ENCODE assay signal across 17 cellular contexts in genomic region chr4:151165205-151166000, GRCh38.
A peak's percentile ranks its signal among the peaks of the same experiment; 100 is the strongest.
DNase-seq lines count a peak whose midpoint lies in the region; ATAC-seq, FAIRE-seq and TF ChIP-seq lines count a peak whose summit lies in the region.
"Had no signal": no experiment of that assay in that cellular context is flagged by ENCODE, and none has a peak within 500 bp of the region (broad histone marks: within the 10 kb centered on the region; RNA-seq: fewer than 3 reads in every experiment).

No MANE protein-coding gene starts in this region.

- ATAC-seq in heart left ventricle (no peak), left ventricle myocardium superior (no peak), lower lobe of right lung (no peak), body of pancreas (no peak)
- ATAC-seq: CD8-positive, alpha-beta T cell; stimulated activated naive B cell treated with anti-CD40 and anti-IgM and Interleukin-4, amounts not matched to agents 10 μg/mL and 1 μg/mL and 100 μg/mL, for 72 hours had no signal

- no peak for FAIRE-seq in H54 (lab: Jason Lieb, UNC)
- FAIRE-seq: GM12891 had no signal

- DNase-seq in heart left ventricle = no peak
- DNase-seq in left ventricle myocardium superior = no peak
- DNase-seq in caudate nucleus (lab: John Stamatoyannopoulos, UW) = no peak
- no peak for DNase-seq in lower lobe of right lung
- DNase-seq in tibial nerve (ENCODE audit: low spot score in 2 of 2) = no peak
- no peak for DNase-seq in stimulated activated naive CD4-positive, alpha-beta T cell treated with Interleukin-2 at 50 U/mL for 16 hours (lab: John Stamatoyannopoulos, UW)
- DNase-seq in H54 (ENCODE audit: insufficient read length, low spot score) = no peak
- DNase-seq in body of pancreas = no peak
- DNase-seq: activated CD4-positive, alpha-beta memory T cell treated with anti-CD3 and anti-CD28 coated beads, Interleukin-2, amount 10 ng/mL, durations not matched to agents 7 days and 5 days; CD8-positive, alpha-beta T cell; cortex of kidney; NCI-H1694 treated with DMSO at 0.1 percent for 48 hours; NCI-H524; stimulated activated naive B cell treated with anti-CD40 and anti-IgM and Interleukin-4, amounts not matched to agents 10 μg/mL and 1 μg/mL and 100 μg/mL, for 72 hours had no signal

- no peak overlapping the region for H3K4me3 ChIP-seq in heart left ventricle
- no peak overlapping the region for H3K4me3 ChIP-seq in lower lobe of right lung
- no peak overlapping the region for H3K4me3 ChIP-seq in tibial nerve
- H3K4me3 ChIP-seq in body of pancreas = no peak overlapping the region
- H3K4me3 ChIP-seq: neural progenitor cell, skin epidermis had no signal

- no peak for TF ChIP-seq POLR2A in heart left ventricle (IDR thresholded peaks at IDR 0.05)
- no peak for TF ChIP-seq POLR2A in tibial nerve (IDR thresholded peaks at IDR 0.05)
- TF ChIP-seq POLR2A in H54 (IDR thresholded peaks at IDR 0.05; ENCODE audit: low read depth, low read length) = no peak
- TF ChIP-seq POLR2A in body of pancreas (IDR thresholded peaks at IDR 0.05) = no peak

- H3K4me1 ChIP-seq in heart left ventricle = peaks cover 0 to 42% (median 15%) of the 10 kb centered on the region in 12 donors
- H3K4me1 ChIP-seq in lower lobe of right lung = peaks cover 28% of the 10 kb centered on the region
- H3K4me1 ChIP-seq in tibial nerve = peaks cover 0 to 54% (median 25%) of the 10 kb centered on the region in 4 donors
- H3K4me1 ChIP-seq in body of pancreas = no peaks in the 10 kb centered on the region

- H3K9me3 ChIP-seq in heart left ventricle = no peaks in the 10 kb centered on the region
- no peaks in the 10 kb centered on the region for H3K9me3 ChIP-seq in lower lobe of right lung
- no peaks in the 10 kb centered on the region for H3K9me3 ChIP-seq in tibial nerve
- no peaks in the 10 kb centered on the region for H3K9me3 ChIP-seq in body of pancreas

- 70 to 79% (median 74%) methylated on average over 10 of the region's 10 CpGs for WGBS in heart left ventricle, 4 donors
- WGBS in tibial nerve, 2 donors = 55 to 58% methylated on average over 10 of the region's 10 CpGs
- WGBS in body of pancreas, 2 donors = 81 to 91% methylated on average over 10 of the region's 10 CpGs

- TF ChIP-seq CTCF in heart left ventricle (IDR thresholded peaks at IDR 0.05) = no peak
- no peak for TF ChIP-seq CTCF in lower lobe of right lung (IDR thresholded peaks at IDR 0.05)
- TF ChIP-seq CTCF in tibial nerve (IDR thresholded peaks at IDR 0.05) = no peak
- no peak for TF ChIP-seq CTCF in body of pancreas (IDR thresholded peaks at IDR 0.05)

- H3K27me3 ChIP-seq in heart left ventricle (no peaks in the 10 kb centered on the region), lower lobe of right lung (ENCODE audit: low read depth) (no peaks in the 10 kb centered on the region), tibial nerve (no peaks in the 10 kb centered on the region), body of pancreas (no peaks in the 10 kb centered on the region)
- H3K27me3 ChIP-seq: neural progenitor cell had no signal

- no peak for TF ChIP-seq EP300 in tibial nerve (IDR thresholded peaks at IDR 0.05)

- H3K36me3 ChIP-seq in heart left ventricle = peaks cover 0 to 49% (median 10%) of the 10 kb centered on the region in 9 donors
- peaks cover 20% of the 10 kb centered on the region for H3K36me3 ChIP-seq in lower lobe of right lung
- peaks cover 0 to 29% (median 0%) of the 10 kb centered on the region in 3 donors for H3K36me3 ChIP-seq in tibial nerve
- H3K36me3 ChIP-seq in body of pancreas (replicated peaks in 1 of 2; ENCODE audit: insufficient read depth in 1 of 2, low read depth in 2 of 2) = no peaks in the 10 kb centered on the region
- H3K36me3 ChIP-seq: neural progenitor cell had no signal

- intact Hi-C loops in heart left ventricle (cut with DNase I) (no loop called here), left ventricle myocardium superior (cut with micrococcal nuclease) (no loop called here), lower lobe of right lung (cut with DNase I) (no loop called here), body of pancreas (cut with DNase I) (no loop called here)

- H3K27ac ChIP-seq in heart left ventricle (peak overlapping the region in 8 of 12 donors; percentile 12 to 55 (median 28)), caudate nucleus (ENCODE audit: low read depth, low read length) (peak overlapping the region; percentile 28), lower lobe of right lung (peak overlapping the region; percentile 37), tibial nerve (peak overlapping the region; percentile 46 to 88 (median 76)), body of pancreas (no peak overlapping the region)
- H3K27ac ChIP-seq: neural progenitor cell had no signal

Comparison
In these comparisons a context has a peak if more than half of its experiments do, and no peak if none do; other contexts are left out.
1. H3K27ac ChIP-seq: peak in heart left ventricle (8 of 12), caudate nucleus (single experiment), lower lobe of right lung (single experiment) and tibial nerve (4 of 4); none in body of pancreas (0 of 4).